ENCODE assay signal across 8 cellular contexts in genomic region chr3:186825294-186825821, GRCh38. TPM values are rescaled to one million over a fixed set of nuclear protein-coding genes. Genes with fewer than 3 reads are reported as not detected.
A peak's percentile ranks its signal among the peaks of the same experiment; 100 is the strongest.
DNase-seq lines count a peak whose midpoint lies in the region; ATAC-seq and TF ChIP-seq lines count a peak whose summit lies in the region.

No MANE protein-coding gene starts in this region.

- H3K9me3 Mint-ChIP-seq in GM23338 (no peaks in the 10 kb centered on the region), WTC11 (no peaks in the 10 kb centered on the region), endothelial cell (ENCODE audit: unreplicated experiment) (no peaks in the 10 kb centered on the region)

- peaks cover 28% of the 10 kb centered on the region for H3K4me1 Mint-ChIP-seq in GM23338
- peaks cover 38% of the 10 kb centered on the region for H3K4me1 Mint-ChIP-seq in WTC11
- H3K4me1 Mint-ChIP-seq in endothelial cell (ENCODE audit: unreplicated experiment), result peaks cover 14% of the 10 kb centered on the region

- H3F3A ChIP-seq in GM23338 (replicated peaks; ENCODE audit: low read depth), result peaks cover 5% of the 10 kb centered on the region; the same call in 1 of the 2 replicates

- peaks cover 5% of the 10 kb centered on the region for H4K20me1 ChIP-seq in GM23338 (replicated peaks; ENCODE audit: insufficient read depth)

- DNase-seq in GM23338 (ENCODE audit: low spot score) (peak; percentile 74), WTC11 (ENCODE audit: low spot score) (peak; percentile 64), endothelial cell (ENCODE audit: low spot score) (peak; percentile 22), omental fat pad (ENCODE audit: low spot score) (no peak), globus pallidus (ENCODE audit: low spot score) (no peak), HuH-7 (ENCODE audit: low spot score) (no peak), NCI-H446 treated with DMSO at 0.1 percent for 48 hours (lab: John Stamatoyannopoulos, UW) (no peak)

- no peak overlapping the region for H3K27ac Mint-ChIP-seq in GM23338
- H3K27ac Mint-ChIP-seq in WTC11, result no peak overlapping the region
- H3K27ac Mint-ChIP-seq in endothelial cell (ENCODE audit: unreplicated experiment), result no peak overlapping the region

- H3K36me3 ChIP-seq in GM23338 (ENCODE audit: insufficient read depth), result no peaks in the 10 kb centered on the region

- no peaks in the 10 kb centered on the region for H3K9me2 ChIP-seq in GM23338 (ENCODE audit: insufficient read depth)

- peaks cover 21% of the 10 kb centered on the region for H3K4me1 ChIP-seq in GM23338 (ENCODE audit: insufficient read depth)

- H3K27ac ChIP-seq in GM23338 (ENCODE audit: low read depth), result no peak overlapping the region

- no peaks in the 10 kb centered on the region for H3K36me3 Mint-ChIP-seq in GM23338 (ENCODE audit: low read depth)
- H3K36me3 Mint-ChIP-seq in WTC11, result no peaks in the 10 kb centered on the region
- no peaks in the 10 kb centered on the region for H3K36me3 Mint-ChIP-seq in endothelial cell (ENCODE audit: low read depth, unreplicated experiment)

- H3K27me3 ChIP-seq in GM23338 (ENCODE audit: insufficient read depth), result peaks cover 58% of the 10 kb centered on the region

- TF ChIP-seq CTCF in GM23338 (conservative IDR thresholded peaks at IDR 0.05; ENCODE audit: low read depth in 2 of 2) (no peak), WTC11 (IDR thresholded peaks at IDR 0.05) (no peak), endothelial cell (IDR thresholded peaks at IDR 0.05; ENCODE audit: unreplicated experiment) (no peak), omental fat pad (IDR thresholded peaks at IDR 0.05) (no peak)

- H3K4me3 Mint-ChIP-seq in GM23338 (peak overlapping the region; percentile 77), WTC11 (peak overlapping the region; percentile 72), endothelial cell (ENCODE audit: unreplicated experiment) (no peak overlapping the region)

- peak overlapping the region; percentile 92 for H3K4me2 ChIP-seq in GM23338

- CTCF ChIA-PET in WTC11 (lab: Charles Lee), result interaction anchor here (0.7 to 1.6 kb wide), 5 partner anchors 210 to 340 kb away, joined by 3 to 6 read pairs (median 5); partner anchors contain the start of gene DNAJB11

- ATAC-seq in GM23338, result peak; percentile 68
- peak; percentile 64 for ATAC-seq in WTC11
- ATAC-seq in omental fat pad (ENCODE audit: low FRiP score), result peak; percentile 75
- ATAC-seq in SK-N-SH treated with all-trans-retinoic acid at 6 μM for 48 hours, result no peak

- peak overlapping the region; percentile 78; the same call in 1 of the 2 replicates for H2AFZ ChIP-seq in GM23338

- POLR2A ChIA-PET in WTC11 (lab: Charles Lee), result interaction anchor here (0.7 kb wide), 1 partner anchor 17 kb away, joined by 3 read pairs; no protein-coding TSS in a partner anchor

- no peaks in the 10 kb centered on the region for H3K79me2 ChIP-seq in GM23338 (replicated peaks; ENCODE audit: insufficient read depth)

- H3K27me3 Mint-ChIP-seq in GM23338 (ENCODE audit: insufficient read depth, low read depth, poor library complexity) (peaks cover 32% of the 10 kb centered on the region), WTC11 (ENCODE audit: low read depth) (peaks cover 43% of the 10 kb centered on the region), endothelial cell (ENCODE audit: unreplicated experiment) (peaks cover 13% of the 10 kb centered on the region)

- H3K4me3 ChIP-seq in GM23338, result peak overlapping the region; percentile 64

TF ChIP-seq in GM23338, 12 proteins besides CTCF, POLR2A, EP300 and RAD21 (continues in another document):
- TF ChIP-seq EZH2 (IDR thresholded peaks at IDR 0.05; ENCODE audit: low read depth, unreplicated experiment), result no peak

TF ChIP-seq in WTC11, 78 proteins besides CTCF, POLR2A, EP300 and RAD21 (continues in another document):
- TF ChIP-seq NFATC4 (CRISPR knock-in tag; IDR thresholded peaks at IDR 0.05), result no peak
- TF ChIP-seq ZNF512 (CRISPR knock-in tag; IDR thresholded peaks at IDR 0.05; ENCODE audit: borderline replicate concordance), result no peak
- no peak for TF ChIP-seq TEAD1 (CRISPR knock-in tag; IDR thresholded peaks at IDR 0.05)
- no peak for TF ChIP-seq OVOL2 (CRISPR knock-in tag; IDR thresholded peaks at IDR 0.05; ENCODE audit: borderline replicate concordance)
- no peak for TF ChIP-seq USF1 (CRISPR knock-in tag; IDR thresholded peaks at IDR 0.05)
- no peak for TF ChIP-seq PREB (CRISPR knock-in tag; IDR thresholded peaks at IDR 0.05; ENCODE audit: borderline replicate concordance)

TF ChIP-seq in SK-N-SH treated with all-trans-retinoic acid at 6 μM for 48 hours, 23 proteins besides CTCF, POLR2A, EP300 and RAD21:
- TF ChIP-seq POU6F1 (CRISPR knock-in tag; IDR thresholded peaks at IDR 0.05; ENCODE audit: borderline replicate concordance, low read depth) (no peak), GLIS3 (CRISPR knock-in tag; IDR thresholded peaks at IDR 0.05) (no peak), SNAI2 (CRISPR knock-in tag; IDR thresholded peaks at IDR 0.05) (no peak), ZNF8 (CRISPR knock-in tag; IDR thresholded peaks at IDR 0.05) (no peak), TCF4 (CRISPR knock-in tag; IDR thresholded peaks at IDR 0.05; ENCODE audit: borderline replicate concordance) (no peak), CREB5 (CRISPR knock-in tag; IDR thresholded peaks at IDR 0.05; ENCODE audit: low read depth) (no peak), ISL1 (CRISPR knock-in tag; IDR thresholded peaks at IDR 0.05) (no peak), OSR1 (CRISPR knock-in tag; IDR thresholded peaks at IDR 0.05) (no peak)

RNA-seq across cellular contexts. Expression of gene ADIPOQ, which starts 17.2 kb away (rescaled TPM):
- total RNA-seq in GM23338 (2014; rRNA removed; shearing (Covaris generic)), result not detected in 2 replicates
- polyA plus RNA-seq in GM23338 (2016; fragmentation: Nextera tagmentation; extraction: Ambion mirVana), result not detected in 2 replicates
- total RNA-seq in WTC11 (2021) (not detected in 3 replicates), endothelial cell (ENCODE audit: unreplicated experiment) (not detected), omental fat pad (1,000 to 10,000 TPM in 3 of 4 donors, 100 to 1,000 TPM in 1; 321 to 1,997 (median 1,475) TPM)

RNA-seq across cellular contexts. Expression of gene RFC4, which starts 19.1 kb away (rescaled TPM):
- total RNA-seq in GM23338 (2014; rRNA removed; shearing (Covaris generic)), result 107 and 109 TPM in 2 replicates
- 60.3 and 73.3 TPM in 2 replicates for polyA plus RNA-seq in GM23338 (2016; fragmentation: Nextera tagmentation; extraction: Ambion mirVana)
- 89.2 to 104 TPM (median 91.8 TPM) in 3 replicates for total RNA-seq in WTC11 (2021)
- 30.2 TPM for total RNA-seq in endothelial cell (ENCODE audit: unreplicated experiment)
- total RNA-seq in omental fat pad, result 10 to 100 TPM in 2 of 4 donors, 1 to 10 TPM in 2; 6.1 to 10.7 (median 9.4) TPM

RNA-seq across cellular contexts. Expression of gene EIF4A2, which starts 42.0 kb away (rescaled TPM):
- 666 and 697 TPM in 2 replicates for total RNA-seq in GM23338 (2014; rRNA removed; shearing (Covaris generic))
- 386 and 433 TPM in 2 replicates for polyA plus RNA-seq in GM23338 (2016; fragmentation: Nextera tagmentation; extraction: Ambion mirVana)
- total RNA-seq in WTC11 (2021) (571 to 574 TPM (median 572 TPM) in 3 replicates), endothelial cell (ENCODE audit: unreplicated experiment) (260 TPM), omental fat pad (100 to 1,000 TPM; 315 to 515 (median 413) TPM)

Comparison
In these comparisons a context has a peak if more than half of its experiments do, and no peak if none do; other contexts are left out.
1. DNase-seq: peak in GM23338 (single experiment), WTC11 (single experiment) and endothelial cell (single experiment); none in omental fat pad (single experiment), globus pallidus (single experiment), HuH-7 (single experiment) and NCI-H446 treated with DMSO at 0.1 percent for 48 hours (single experiment).
2. RNA of gene ADIPOQ, which starts 17.2 kb away (total RNA-seq): 321 to 1,997 TPM in omental fat pad; not detected in GM23338, not detected in WTC11 and not detected in endothelial cell (single experiment); every median in the first group is over 100 times any median in the second.